In the genomic region with DNA sequence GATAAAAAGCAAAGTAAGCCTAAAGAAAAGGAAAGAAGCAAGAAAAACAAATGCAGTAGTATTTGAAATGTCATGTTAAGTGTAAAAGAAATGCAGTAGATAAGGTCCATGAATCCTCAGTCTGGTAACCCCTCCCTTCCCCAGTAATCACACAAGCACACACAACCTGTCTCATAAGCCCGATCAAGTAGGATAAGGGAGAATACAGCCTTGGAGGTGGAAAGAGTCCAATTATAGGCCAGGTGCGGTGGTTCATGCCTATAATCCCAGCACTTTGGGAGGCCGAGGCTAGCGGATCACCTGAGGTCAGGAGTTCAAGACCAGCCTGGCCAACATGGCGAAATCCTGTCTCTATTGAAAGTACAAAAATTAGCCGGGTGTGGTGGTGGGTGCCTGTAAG, we compare ENCODE assay signal across 17 cellular contexts.
"Had no signal": no experiment of that assay in that cellular context is flagged by ENCODE, and none has a peak within 500 bp of the region (broad histone marks: within the 10 kb centered on the region; RNA-seq: fewer than 3 reads in every experiment).

No MANE protein-coding gene starts in this region.

- H3K4me3 Mint-ChIP-seq: effector memory CD8-positive, alpha-beta T cell; naive thymus-derived CD8-positive, alpha-beta T cell; nephron progenitor cell; stimulated activated naive B cell treated with anti-CD40 and anti-IgM and Interleukin-4, amounts not matched to agents 10 μg/mL and 1 μg/mL and 100 μg/mL, for 72 hours; stimulated activated naive CD8-positive, alpha-beta T cell treated with anti-CD3 and anti-CD28 coated beads, Interleukin-15, amount 100 ng/mL, for 72 hours had no signal

- H3K27me3 Mint-ChIP-seq: stimulated activated naive B cell treated with anti-CD40 and anti-IgM and Interleukin-4, amounts not matched to agents 10 μg/mL and 1 μg/mL and 100 μg/mL, for 72 hours; stimulated activated naive CD8-positive, alpha-beta T cell treated with anti-CD3 and anti-CD28 coated beads, Interleukin-15, amount 100 ng/mL, for 72 hours had no signal

- H3K36me3 Mint-ChIP-seq: stimulated activated naive B cell treated with anti-CD40 and anti-IgM and Interleukin-4, amounts not matched to agents 10 μg/mL and 1 μg/mL and 100 μg/mL, for 72 hours had no signal

- H3K9me3 Mint-ChIP-seq: effector memory CD8-positive, alpha-beta T cell; nephron progenitor cell had no signal

- H3K27ac Mint-ChIP-seq: effector memory CD8-positive, alpha-beta T cell; naive thymus-derived CD8-positive, alpha-beta T cell; nephron progenitor cell; stimulated activated naive B cell treated with anti-CD40 and anti-IgM and Interleukin-4, amounts not matched to agents 10 μg/mL and 1 μg/mL and 100 μg/mL, for 72 hours; stimulated activated naive CD8-positive, alpha-beta T cell treated with anti-CD3 and anti-CD28 coated beads, Interleukin-15, amount 100 ng/mL, for 72 hours had no signal

- DNase-seq: effector memory CD8-positive, alpha-beta T cell; erythroblast; esophagus squamous epithelium; foreskin melanocyte; glutamatergic neuron; heart right ventricle; left ventricle myocardium superior; lower lobe of right lung; naive thymus-derived CD8-positive, alpha-beta T cell; nephron progenitor cell; nucleus accumbens; right cardiac atrium; sigmoid colon; stimulated activated CD4-positive, alpha-beta T cell treated with anti-CD3 and anti-CD28 coated beads, Interleukin-2, amount 100 ng/mL, for 24 hours; stimulated activated naive B cell treated with anti-CD40 and anti-IgM and Interleukin-4, amounts not matched to agents 10 μg/mL and 1 μg/mL and 100 μg/mL, for 72 hours; stimulated activated naive CD8-positive, alpha-beta T cell treated with anti-CD3 and anti-CD28 coated beads, Interleukin-15, amount 100 ng/mL, for 72 hours; trophoblast cell had no signal
